ENCODE assay signal across 1 cellular context in the genomic region with DNA sequence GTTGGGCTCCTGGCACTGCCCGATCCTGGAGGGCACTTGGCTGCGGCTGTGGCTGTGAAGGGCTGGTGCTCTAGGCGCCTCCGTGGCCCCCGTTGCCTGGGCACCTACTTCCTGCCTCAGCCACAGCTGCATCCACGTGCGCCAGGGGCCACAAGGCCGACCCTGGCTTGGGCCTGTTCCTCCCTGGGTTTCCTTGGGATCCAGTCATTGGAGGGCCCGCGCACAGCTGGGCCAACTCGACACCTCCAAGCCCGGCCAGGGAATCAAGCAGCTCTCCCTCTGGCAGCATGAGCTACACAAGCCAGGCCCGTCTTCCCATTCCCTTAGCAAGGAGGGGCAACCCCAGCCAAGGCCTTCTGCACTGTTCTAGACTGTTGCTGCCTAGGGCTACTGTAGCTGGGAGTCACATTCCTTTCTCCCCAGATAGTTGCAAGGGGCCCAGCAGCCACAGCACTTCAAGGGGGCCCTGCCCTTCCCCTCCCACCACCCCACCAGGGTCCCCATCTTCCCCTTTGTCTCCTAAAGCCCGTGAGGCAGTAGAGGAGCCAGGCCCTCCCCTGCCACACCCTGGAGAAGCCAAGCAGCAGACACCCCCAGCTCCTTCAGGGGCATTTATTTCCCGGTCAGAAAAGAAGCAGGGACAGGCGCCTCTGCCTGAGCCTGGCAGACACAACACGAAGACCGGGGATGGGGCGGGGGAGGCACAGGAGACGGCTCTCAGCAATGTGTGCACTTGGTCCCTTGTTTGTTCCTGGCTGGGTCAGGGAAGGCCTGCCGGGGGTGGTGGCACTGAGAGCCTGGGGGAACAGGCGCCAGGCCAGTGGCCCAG.
TF ChIP-seq lines count a peak whose summit lies in the region.

No MANE protein-coding gene starts in this region.

TF ChIP-seq in HepG2, 621 proteins besides CTCF, POLR2A, EP300 and RAD21 (continued from another document and continues in another):
- TF ChIP-seq, protein P1, sequence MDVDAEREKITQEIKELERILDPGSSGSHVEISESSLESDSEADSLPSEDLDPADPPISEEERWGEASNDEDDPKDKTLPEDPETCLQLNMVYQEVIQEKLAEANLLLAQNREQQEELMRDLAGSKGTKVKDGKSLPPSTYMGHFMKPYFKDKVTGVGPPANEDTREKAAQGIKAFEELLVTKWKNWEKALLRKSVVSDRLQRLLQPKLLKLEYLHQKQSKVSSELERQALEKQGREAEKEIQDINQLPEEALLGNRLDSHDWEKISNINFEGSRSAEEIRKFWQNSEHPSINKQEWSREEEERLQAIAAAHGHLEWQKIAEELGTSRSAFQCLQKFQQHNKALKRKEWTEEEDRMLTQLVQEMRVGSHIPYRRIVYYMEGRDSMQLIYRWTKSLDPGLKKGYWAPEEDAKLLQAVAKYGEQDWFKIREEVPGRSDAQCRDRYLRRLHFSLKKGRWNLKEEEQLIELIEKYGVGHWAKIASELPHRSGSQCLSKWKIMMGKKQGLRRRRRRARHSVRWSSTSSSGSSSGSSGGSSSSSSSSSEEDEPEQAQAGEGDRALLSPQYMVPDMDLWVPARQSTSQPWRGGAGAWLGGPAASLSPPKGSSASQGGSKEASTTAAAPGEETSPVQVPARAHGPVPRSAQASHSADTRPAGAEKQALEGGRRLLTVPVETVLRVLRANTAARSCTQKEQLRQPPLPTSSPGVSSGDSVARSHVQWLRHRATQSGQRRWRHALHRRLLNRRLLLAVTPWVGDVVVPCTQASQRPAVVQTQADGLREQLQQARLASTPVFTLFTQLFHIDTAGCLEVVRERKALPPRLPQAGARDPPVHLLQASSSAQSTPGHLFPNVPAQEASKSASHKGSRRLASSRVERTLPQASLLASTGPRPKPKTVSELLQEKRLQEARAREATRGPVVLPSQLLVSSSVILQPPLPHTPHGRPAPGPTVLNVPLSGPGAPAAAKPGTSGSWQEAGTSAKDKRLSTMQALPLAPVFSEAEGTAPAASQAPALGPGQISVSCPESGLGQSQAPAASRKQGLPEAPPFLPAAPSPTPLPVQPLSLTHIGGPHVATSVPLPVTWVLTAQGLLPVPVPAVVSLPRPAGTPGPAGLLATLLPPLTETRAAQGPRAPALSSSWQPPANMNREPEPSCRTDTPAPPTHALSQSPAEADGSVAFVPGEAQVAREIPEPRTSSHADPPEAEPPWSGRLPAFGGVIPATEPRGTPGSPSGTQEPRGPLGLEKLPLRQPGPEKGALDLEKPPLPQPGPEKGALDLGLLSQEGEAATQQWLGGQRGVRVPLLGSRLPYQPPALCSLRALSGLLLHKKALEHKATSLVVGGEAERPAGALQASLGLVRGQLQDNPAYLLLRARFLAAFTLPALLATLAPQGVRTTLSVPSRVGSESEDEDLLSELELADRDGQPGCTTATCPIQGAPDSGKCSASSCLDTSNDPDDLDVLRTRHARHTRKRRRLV (CRISPR knock-in tag; IDR thresholded peaks at IDR 0.05), result peak; percentile 86
- TF ChIP-seq, protein P2, sequence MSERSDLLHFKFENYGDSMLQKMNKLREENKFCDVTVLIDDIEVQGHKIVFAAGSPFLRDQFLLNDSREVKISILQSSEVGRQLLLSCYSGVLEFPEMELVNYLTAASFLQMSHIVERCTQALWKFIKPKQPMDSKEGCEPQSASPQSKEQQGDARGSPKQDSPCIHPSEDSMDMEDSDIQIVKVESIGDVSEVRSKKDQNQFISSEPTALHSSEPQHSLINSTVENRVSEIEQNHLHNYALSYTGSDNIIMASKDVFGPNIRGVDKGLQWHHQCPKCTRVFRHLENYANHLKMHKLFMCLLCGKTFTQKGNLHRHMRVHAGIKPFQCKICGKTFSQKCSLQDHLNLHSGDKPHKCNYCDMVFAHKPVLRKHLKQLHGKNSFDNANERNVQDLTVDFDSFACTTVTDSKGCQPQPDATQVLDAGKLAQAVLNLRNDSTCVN (CRISPR knock-in tag; IDR thresholded peaks at IDR 0.05; ENCODE audit: borderline replicate concordance), result 0 out of 2 replicates have a peak, but pooled peaks have one; percentile 42
- TF ChIP-seq, protein P3, sequence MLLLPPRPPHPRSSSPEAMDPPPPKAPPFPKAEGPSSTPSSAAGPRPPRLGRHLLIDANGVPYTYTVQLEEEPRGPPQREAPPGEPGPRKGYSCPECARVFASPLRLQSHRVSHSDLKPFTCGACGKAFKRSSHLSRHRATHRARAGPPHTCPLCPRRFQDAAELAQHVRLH (CRISPR knock-in tag; IDR thresholded peaks at IDR 0.05; ENCODE audit: borderline replicate concordance, low read depth), result no peak
- 0 out of 2 replicates have a peak, but pooled peaks have one; percentile 54 for TF ChIP-seq ZNF333 (CRISPR knock-in tag; IDR thresholded peaks at IDR 0.05; ENCODE audit: borderline replicate concordance)
- no peak for TF ChIP-seq MAZ (IDR thresholded peaks at IDR 0.05; ENCODE audit: borderline replicate concordance, low read depth, low read length)
- TF ChIP-seq MAZ (CRISPR knock-in tag; IDR thresholded peaks at IDR 0.05; ENCODE audit: low read depth), result peak; percentile 48
- TF ChIP-seq, protein P4, sequence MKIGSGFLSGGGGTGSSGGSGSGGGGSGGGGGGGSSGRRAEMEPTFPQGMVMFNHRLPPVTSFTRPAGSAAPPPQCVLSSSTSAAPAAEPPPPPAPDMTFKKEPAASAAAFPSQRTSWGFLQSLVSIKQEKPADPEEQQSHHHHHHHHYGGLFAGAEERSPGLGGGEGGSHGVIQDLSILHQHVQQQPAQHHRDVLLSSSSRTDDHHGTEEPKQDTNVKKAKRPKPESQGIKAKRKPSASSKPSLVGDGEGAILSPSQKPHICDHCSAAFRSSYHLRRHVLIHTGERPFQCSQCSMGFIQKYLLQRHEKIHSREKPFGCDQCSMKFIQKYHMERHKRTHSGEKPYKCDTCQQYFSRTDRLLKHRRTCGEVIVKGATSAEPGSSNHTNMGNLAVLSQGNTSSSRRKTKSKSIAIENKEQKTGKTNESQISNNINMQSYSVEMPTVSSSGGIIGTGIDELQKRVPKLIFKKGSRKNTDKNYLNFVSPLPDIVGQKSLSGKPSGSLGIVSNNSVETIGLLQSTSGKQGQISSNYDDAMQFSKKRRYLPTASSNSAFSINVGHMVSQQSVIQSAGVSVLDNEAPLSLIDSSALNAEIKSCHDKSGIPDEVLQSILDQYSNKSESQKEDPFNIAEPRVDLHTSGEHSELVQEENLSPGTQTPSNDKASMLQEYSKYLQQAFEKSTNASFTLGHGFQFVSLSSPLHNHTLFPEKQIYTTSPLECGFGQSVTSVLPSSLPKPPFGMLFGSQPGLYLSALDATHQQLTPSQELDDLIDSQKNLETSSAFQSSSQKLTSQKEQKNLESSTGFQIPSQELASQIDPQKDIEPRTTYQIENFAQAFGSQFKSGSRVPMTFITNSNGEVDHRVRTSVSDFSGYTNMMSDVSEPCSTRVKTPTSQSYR (CRISPR knock-in tag; IDR thresholded peaks at IDR 0.05; ENCODE audit: borderline replicate concordance), result no peak
- TF ChIP-seq, protein P5, sequence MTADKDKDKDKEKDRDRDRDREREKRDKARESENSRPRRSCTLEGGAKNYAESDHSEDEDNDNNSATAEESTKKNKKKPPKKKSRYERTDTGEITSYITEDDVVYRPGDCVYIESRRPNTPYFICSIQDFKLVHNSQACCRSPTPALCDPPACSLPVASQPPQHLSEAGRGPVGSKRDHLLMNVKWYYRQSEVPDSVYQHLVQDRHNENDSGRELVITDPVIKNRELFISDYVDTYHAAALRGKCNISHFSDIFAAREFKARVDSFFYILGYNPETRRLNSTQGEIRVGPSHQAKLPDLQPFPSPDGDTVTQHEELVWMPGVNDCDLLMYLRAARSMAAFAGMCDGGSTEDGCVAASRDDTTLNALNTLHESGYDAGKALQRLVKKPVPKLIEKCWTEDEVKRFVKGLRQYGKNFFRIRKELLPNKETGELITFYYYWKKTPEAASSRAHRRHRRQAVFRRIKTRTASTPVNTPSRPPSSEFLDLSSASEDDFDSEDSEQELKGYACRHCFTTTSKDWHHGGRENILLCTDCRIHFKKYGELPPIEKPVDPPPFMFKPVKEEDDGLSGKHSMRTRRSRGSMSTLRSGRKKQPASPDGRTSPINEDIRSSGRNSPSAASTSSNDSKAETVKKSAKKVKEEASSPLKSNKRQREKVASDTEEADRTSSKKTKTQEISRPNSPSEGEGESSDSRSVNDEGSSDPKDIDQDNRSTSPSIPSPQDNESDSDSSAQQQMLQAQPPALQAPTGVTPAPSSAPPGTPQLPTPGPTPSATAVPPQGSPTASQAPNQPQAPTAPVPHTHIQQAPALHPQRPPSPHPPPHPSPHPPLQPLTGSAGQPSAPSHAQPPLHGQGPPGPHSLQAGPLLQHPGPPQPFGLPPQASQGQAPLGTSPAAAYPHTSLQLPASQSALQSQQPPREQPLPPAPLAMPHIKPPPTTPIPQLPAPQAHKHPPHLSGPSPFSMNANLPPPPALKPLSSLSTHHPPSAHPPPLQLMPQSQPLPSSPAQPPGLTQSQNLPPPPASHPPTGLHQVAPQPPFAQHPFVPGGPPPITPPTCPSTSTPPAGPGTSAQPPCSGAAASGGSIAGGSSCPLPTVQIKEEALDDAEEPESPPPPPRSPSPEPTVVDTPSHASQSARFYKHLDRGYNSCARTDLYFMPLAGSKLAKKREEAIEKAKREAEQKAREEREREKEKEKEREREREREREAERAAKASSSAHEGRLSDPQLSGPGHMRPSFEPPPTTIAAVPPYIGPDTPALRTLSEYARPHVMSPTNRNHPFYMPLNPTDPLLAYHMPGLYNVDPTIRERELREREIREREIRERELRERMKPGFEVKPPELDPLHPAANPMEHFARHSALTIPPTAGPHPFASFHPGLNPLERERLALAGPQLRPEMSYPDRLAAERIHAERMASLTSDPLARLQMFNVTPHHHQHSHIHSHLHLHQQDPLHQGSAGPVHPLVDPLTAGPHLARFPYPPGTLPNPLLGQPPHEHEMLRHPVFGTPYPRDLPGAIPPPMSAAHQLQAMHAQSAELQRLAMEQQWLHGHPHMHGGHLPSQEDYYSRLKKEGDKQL (CRISPR knock-in tag; IDR thresholded peaks at IDR 0.05; ENCODE audit: low read depth), result 0 out of 2 replicates have a peak, but pooled peaks have one; percentile 57
- TF ChIP-seq ZBTB21 (CRISPR knock-in tag; IDR thresholded peaks at IDR 0.05), result no peak
- peak; percentile 29 for TF ChIP-seq ZMAT3 (CRISPR knock-in tag; conservative IDR thresholded peaks at IDR 0.05)
- TF ChIP-seq NKX3-1 (CRISPR knock-in tag; IDR thresholded peaks at IDR 0.05), result peak; percentile 84
- no peak for TF ChIP-seq MXI1 (IDR thresholded peaks at IDR 0.05; ENCODE audit: borderline replicate concordance, low read depth, low read length)
- 0 out of 2 replicates have a peak, but pooled peaks have one; percentile 0 for TF ChIP-seq BRCA1 (CRISPR knock-in tag; IDR thresholded peaks at IDR 0.05)
- TF ChIP-seq MATR3 (CRISPR knock-in tag; IDR thresholded peaks at IDR 0.05), result no peak
- TF ChIP-seq IKZF1 (IDR thresholded peaks at IDR 0.05), result no peak
- TF ChIP-seq, protein P6, sequence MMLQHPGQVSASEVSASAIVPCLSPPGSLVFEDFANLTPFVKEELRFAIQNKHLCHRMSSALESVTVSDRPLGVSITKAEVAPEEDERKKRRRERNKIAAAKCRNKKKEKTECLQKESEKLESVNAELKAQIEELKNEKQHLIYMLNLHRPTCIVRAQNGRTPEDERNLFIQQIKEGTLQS (CRISPR knock-in tag; IDR thresholded peaks at IDR 0.05), result no peak
- TF ChIP-seq SALL1 (CRISPR knock-in tag; IDR thresholded peaks at IDR 0.05), result peak; percentile 41
- TF ChIP-seq, protein P7, sequence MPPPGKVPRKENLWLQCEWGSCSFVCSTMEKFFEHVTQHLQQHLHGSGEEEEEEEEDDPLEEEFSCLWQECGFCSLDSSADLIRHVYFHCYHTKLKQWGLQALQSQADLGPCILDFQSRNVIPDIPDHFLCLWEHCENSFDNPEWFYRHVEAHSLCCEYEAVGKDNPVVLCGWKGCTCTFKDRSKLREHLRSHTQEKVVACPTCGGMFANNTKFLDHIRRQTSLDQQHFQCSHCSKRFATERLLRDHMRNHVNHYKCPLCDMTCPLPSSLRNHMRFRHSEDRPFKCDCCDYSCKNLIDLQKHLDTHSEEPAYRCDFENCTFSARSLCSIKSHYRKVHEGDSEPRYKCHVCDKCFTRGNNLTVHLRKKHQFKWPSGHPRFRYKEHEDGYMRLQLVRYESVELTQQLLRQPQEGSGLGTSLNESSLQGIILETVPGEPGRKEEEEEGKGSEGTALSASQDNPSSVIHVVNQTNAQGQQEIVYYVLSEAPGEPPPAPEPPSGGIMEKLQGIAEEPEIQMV (CRISPR knock-in tag; IDR thresholded peaks at IDR 0.05; ENCODE audit: low read depth), result peak; percentile 50; the same call in 1 of the 2 replicates
- TF ChIP-seq FOXM1 (CRISPR knock-in tag; IDR thresholded peaks at IDR 0.05), result no peak; the same call in 1 of the 2 replicates
- 0 out of 2 replicates have a peak, but pooled peaks have one; percentile 70 for TF ChIP-seq ZNF724P (CRISPR knock-in tag; IDR thresholded peaks at IDR 0.05; ENCODE audit: borderline replicate concordance)
- TF ChIP-seq PRPF4 (IDR thresholded peaks at IDR 0.05; ENCODE audit: low read depth, low read length, poor library complexity, severe bottlenecking), result peak; percentile 67
- TF ChIP-seq SMAD3 (CRISPR knock-in tag; IDR thresholded peaks at IDR 0.05), result no peak
- 0 out of 2 replicates have a peak, but pooled peaks have one; percentile 20 for TF ChIP-seq KLF6 (CRISPR knock-in tag; IDR thresholded peaks at IDR 0.05)
- 0 out of 2 replicates have a peak, but pooled peaks have one; percentile 47 for TF ChIP-seq MED13 (CRISPR knock-in tag; IDR thresholded peaks at IDR 0.05)
- no peak for TF ChIP-seq ZFP62 (CRISPR knock-in tag; IDR thresholded peaks at IDR 0.05)
- TF ChIP-seq, protein P8, sequence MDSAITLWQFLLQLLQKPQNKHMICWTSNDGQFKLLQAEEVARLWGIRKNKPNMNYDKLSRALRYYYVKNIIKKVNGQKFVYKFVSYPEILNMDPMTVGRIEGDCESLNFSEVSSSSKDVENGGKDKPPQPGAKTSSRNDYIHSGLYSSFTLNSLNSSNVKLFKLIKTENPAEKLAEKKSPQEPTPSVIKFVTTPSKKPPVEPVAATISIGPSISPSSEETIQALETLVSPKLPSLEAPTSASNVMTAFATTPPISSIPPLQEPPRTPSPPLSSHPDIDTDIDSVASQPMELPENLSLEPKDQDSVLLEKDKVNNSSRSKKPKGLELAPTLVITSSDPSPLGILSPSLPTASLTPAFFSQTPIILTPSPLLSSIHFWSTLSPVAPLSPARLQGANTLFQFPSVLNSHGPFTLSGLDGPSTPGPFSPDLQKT (CRISPR knock-in tag; IDR thresholded peaks at IDR 0.05; ENCODE audit: borderline replicate concordance), result no peak; the same call in 1 of the 2 replicates
- TF ChIP-seq, protein P9, sequence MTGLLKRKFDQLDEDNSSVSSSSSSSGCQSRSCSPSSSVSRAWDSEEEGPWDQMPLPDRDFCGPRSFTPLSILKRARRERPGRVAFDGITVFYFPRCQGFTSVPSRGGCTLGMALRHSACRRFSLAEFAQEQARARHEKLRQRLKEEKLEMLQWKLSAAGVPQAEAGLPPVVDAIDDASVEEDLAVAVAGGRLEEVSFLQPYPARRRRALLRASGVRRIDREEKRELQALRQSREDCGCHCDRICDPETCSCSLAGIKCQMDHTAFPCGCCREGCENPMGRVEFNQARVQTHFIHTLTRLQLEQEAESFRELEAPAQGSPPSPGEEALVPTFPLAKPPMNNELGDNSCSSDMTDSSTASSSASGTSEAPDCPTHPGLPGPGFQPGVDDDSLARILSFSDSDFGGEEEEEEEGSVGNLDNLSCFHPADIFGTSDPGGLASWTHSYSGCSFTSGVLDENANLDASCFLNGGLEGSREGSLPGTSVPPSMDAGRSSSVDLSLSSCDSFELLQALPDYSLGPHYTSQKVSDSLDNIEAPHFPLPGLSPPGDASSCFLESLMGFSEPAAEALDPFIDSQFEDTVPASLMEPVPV (CRISPR knock-in tag; IDR thresholded peaks at IDR 0.05), result 0 out of 2 replicates have a peak, but pooled peaks have one; percentile 34
- no peak for TF ChIP-seq ZNF234 (CRISPR knock-in tag; conservative IDR thresholded peaks at IDR 0.05)
- TF ChIP-seq TGIF2 (CRISPR knock-in tag; IDR thresholded peaks at IDR 0.05), result 0 out of 2 replicates have a peak, but pooled peaks have one; percentile 17
- TF ChIP-seq ATF7 (IDR thresholded peaks at IDR 0.05), result no peak
- TF ChIP-seq ATF7 (CRISPR knock-in tag; IDR thresholded peaks at IDR 0.05), result no peak
- no peak; the same call in 1 of the 2 replicates for TF ChIP-seq ZFP36L2 (CRISPR knock-in tag; IDR thresholded peaks at IDR 0.05)
